Comparison of ENCODE assay signal across 8 cellular contexts in the genomic region with DNA sequence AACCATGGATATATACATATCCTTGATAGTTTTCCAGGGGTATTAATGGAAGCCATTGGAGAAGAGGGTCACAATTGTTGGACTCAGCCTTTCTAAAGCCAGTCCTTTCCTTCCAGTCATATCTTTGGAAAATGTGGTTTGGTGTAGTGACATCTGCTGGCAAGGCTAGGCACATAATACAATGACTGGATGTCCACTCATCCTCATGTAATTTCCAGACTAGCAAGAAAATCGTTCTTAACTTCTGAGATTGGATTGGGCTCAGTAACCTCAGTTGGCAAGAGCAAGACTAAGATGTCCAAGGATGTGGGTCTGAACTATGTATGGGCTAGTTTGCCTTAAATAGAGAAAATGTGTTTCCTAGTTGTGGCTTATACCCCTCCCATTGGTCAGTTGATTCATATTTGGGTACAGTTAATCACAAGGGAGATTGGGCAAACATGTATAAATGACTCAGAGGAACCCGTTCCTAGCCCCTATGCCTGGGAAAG. TPM values are rescaled to one million over a fixed set of nuclear protein-coding genes. Genes with fewer than 3 reads are reported as not detected.
DNase-seq lines count a peak whose midpoint lies in the region; ATAC-seq and TF ChIP-seq lines count a peak whose summit lies in the region.

No MANE protein-coding gene starts in this region.

- H3K4me2 ChIP-seq in KMS-11, result no peak overlapping the region
- H3K4me2 ChIP-seq in fibroblast of lung (ENCODE audit: extremely low read depth, insufficient read depth, low read length), result no peak overlapping the region
- no peak overlapping the region for H3K4me2 ChIP-seq in trophoblast cell (ENCODE audit: low read length)

- no peak overlapping the region for H4K8ac ChIP-seq in trophoblast cell (ENCODE audit: low read depth, low read length)

- H2BK120ac ChIP-seq in trophoblast cell (ENCODE audit: insufficient read depth, low read length, poor library complexity), result no peak overlapping the region

- H3K4me3 ChIP-seq in KMS-11 (IDR thresholded peaks at IDR 0.05; ENCODE audit: insufficient read depth, low read depth, low read length), result no peak overlapping the region
- H3K4me3 ChIP-seq in fibroblast of lung (replicated peaks in 1 of 4; ENCODE audit: control extremely low read depth in 1 of 4, insufficient read depth in 1 of 4, low read depth in 3 of 4, low read length in 4 of 4), result no peak overlapping the region
- no peak overlapping the region for H3K4me3 ChIP-seq in trophoblast cell (ENCODE audit: low read depth, low read length)

- no peak overlapping the region for H2BK12ac ChIP-seq in trophoblast cell (ENCODE audit: low read length)

- no peak for DNase-seq in activated CD4-positive, CD25-positive, alpha-beta regulatory T cell (lab: John Stamatoyannopoulos, UW)
- DNase-seq in SKM-1 treated with dmso at 0.1 percent for 144 hours (lab: John Stamatoyannopoulos, UW; ENCODE audit: unreplicated experiment), result peak; percentile 32
- peak; percentile 79 to 98 for DNase-seq in fibroblast of lung (ENCODE audit: low read depth in 2 of 2)
- DNase-seq in trophoblast cell, result peak; percentile 38 to 56
- DNase-seq in central memory CD4-positive, alpha-beta T cell, result no peak
- DNase-seq in UCSD-AML1 (lab: John Stamatoyannopoulos, UW; ENCODE audit: unreplicated experiment), result no peak

- no peak overlapping the region for H3K18ac ChIP-seq in trophoblast cell (ENCODE audit: low read length)

- H2AK5ac ChIP-seq in trophoblast cell (ENCODE audit: low read length), result no peak overlapping the region

- TF ChIP-seq CTCF in KMS-11 (conservative IDR thresholded peaks at IDR 0.05; ENCODE audit: low read depth, low read length) (peak; percentile 60), fibroblast of lung (conservative IDR thresholded peaks at IDR 0.05 in 1 of 2, IDR thresholded peaks at IDR 0.05 in 1 of 2; ENCODE audit: low read depth in 1 of 2, low read length in 2 of 2) (peak; percentile 56 to 71)

- H4K91ac ChIP-seq in trophoblast cell (ENCODE audit: low read depth, low read length), result no peak overlapping the region

- H3K9ac ChIP-seq in KMS-11, result no peak overlapping the region
- no peak overlapping the region for H3K9ac ChIP-seq in fibroblast of lung (ENCODE audit: insufficient read depth, low read length)
- no peak overlapping the region for H3K9ac ChIP-seq in trophoblast cell (ENCODE audit: low read length)

- peaks cover 2% of the 10 kb centered on the region for H3K79me1 ChIP-seq in trophoblast cell (ENCODE audit: low read length)

- no peak overlapping the region for H3K23ac ChIP-seq in trophoblast cell (ENCODE audit: low read length)

- H3K4me1 ChIP-seq in KMS-11 (ENCODE audit: low read depth, poor library complexity, severe bottlenecking), result peaks cover 15% of the 10 kb centered on the region
- peaks cover 8% of the 10 kb centered on the region for H3K4me1 ChIP-seq in fibroblast of lung (ENCODE audit: control insufficient read depth, extremely low read depth, insufficient read depth, low read length)
- H3K4me1 ChIP-seq in trophoblast cell (ENCODE audit: control insufficient read depth in 1 of 2, insufficient read depth in 2 of 2, low read length in 2 of 2), result peaks cover 9 to 11% of the 10 kb centered on the region in 2 experiments

- no peak overlapping the region for H3K27ac ChIP-seq in KMS-11
- H3K27ac ChIP-seq in fibroblast of lung (ENCODE audit: insufficient read depth, low read length), result no peak overlapping the region
- no peak overlapping the region for H3K27ac ChIP-seq in trophoblast cell (ENCODE audit: low read depth, low read length)

- no peak overlapping the region for H2AFZ ChIP-seq in KMS-11 (ENCODE audit: low read depth)
- H2AFZ ChIP-seq in fibroblast of lung (ENCODE audit: low read length), result no peak overlapping the region
- no peak overlapping the region for H2AFZ ChIP-seq in trophoblast cell (ENCODE audit: insufficient read depth, low read length, poor library complexity)

- H2BK5ac ChIP-seq in trophoblast cell (ENCODE audit: low read depth, low read length, poor library complexity), result no peak overlapping the region

- H3K36me3 ChIP-seq in KMS-11 (ENCODE audit: insufficient read depth) (no peaks in the 10 kb centered on the region), fibroblast of lung (ENCODE audit: control insufficient read depth, insufficient read depth, low read length) (no peaks in the 10 kb centered on the region), trophoblast cell (ENCODE audit: control insufficient read depth in 1 of 2, insufficient read depth in 2 of 2, low read length in 2 of 2) (no peaks in the 10 kb centered on the region)

- H3K27me3 ChIP-seq in KMS-11 (ENCODE audit: insufficient read depth, low read depth) (no peaks in the 10 kb centered on the region), fibroblast of lung (ENCODE audit: control insufficient read depth, insufficient read depth, low read length) (no peaks in the 10 kb centered on the region), trophoblast cell (ENCODE audit: insufficient read depth, low read length) (no peaks in the 10 kb centered on the region)

- no CpG with 5 or more reads among the region's 2 CpGs for WGBS in trophoblast cell (ENCODE audit: extremely low coverage, insufficient coverage, insufficient read length)

- H3K4ac ChIP-seq in trophoblast cell (ENCODE audit: low read depth, low read length), result no peak overlapping the region

- peak; percentile 60 to 66 for ATAC-seq in activated CD4-positive, CD25-positive, alpha-beta regulatory T cell treated with anti-CD3 and anti-CD28 coated beads, Interleukin-2, amount 50 U/mL, for 24 hours

- H3K9me3 ChIP-seq in fibroblast of lung (ENCODE audit: control insufficient read depth, insufficient read depth, low read depth, low read length), result no peaks in the 10 kb centered on the region
- H3K9me3 ChIP-seq in trophoblast cell (ENCODE audit: insufficient read depth, low read depth, low read length), result no peaks in the 10 kb centered on the region

- no peaks in the 10 kb centered on the region for H4K20me1 ChIP-seq in KMS-11 (ENCODE audit: insufficient read depth)
- no peaks in the 10 kb centered on the region for H4K20me1 ChIP-seq in fibroblast of lung (ENCODE audit: control insufficient read depth, extremely low read depth, insufficient read depth, low read length)

- H3K79me2 ChIP-seq in KMS-11 (ENCODE audit: insufficient read depth, low read depth), result no peaks in the 10 kb centered on the region
- no peaks in the 10 kb centered on the region for H3K79me2 ChIP-seq in fibroblast of lung (ENCODE audit: control insufficient read depth, insufficient read depth, low read length)
- H3K79me2 ChIP-seq in trophoblast cell (ENCODE audit: control insufficient read depth, insufficient read depth, low read length, poor library complexity), result no peaks in the 10 kb centered on the region

- H4K12ac ChIP-seq in trophoblast cell (ENCODE audit: low read depth, low read length), result no peak overlapping the region

- H3K14ac ChIP-seq in trophoblast cell (ENCODE audit: low read length), result no peak overlapping the region

RNA-seq across cellular contexts. Expression of gene KAT7, which starts 8.7 kb away (rescaled TPM):
- total RNA-seq in fibroblast of lung, result 30.3 and 35.5 TPM in 2 replicates
- polyA plus RNA-seq in fibroblast of lung, result 25.6 and 34.2 TPM in 2 replicates
- 18.1 and 24.6 TPM in 2 replicates for polyA plus RNA-seq in fibroblast of lung (2012)
- 23.9 and 60.0 TPM in 2 replicates for polyA minus RNA-seq in fibroblast of lung (ENCODE audit: low replicate concordance)
- polyA plus RNA-seq in trophoblast cell (2013), result 45.6 and 47.2 TPM in 2 replicates

RNA-seq across cellular contexts. Expression of gene FAM117A, which starts 15.8 kb away (rescaled TPM):
- 1.0 and 3.3 TPM in 2 replicates for total RNA-seq in fibroblast of lung
- 2.3 and 2.4 TPM in 2 replicates for polyA plus RNA-seq in fibroblast of lung
- polyA plus RNA-seq in fibroblast of lung (2012), result 1.8 and 2.6 TPM in 2 replicates
- polyA minus RNA-seq in fibroblast of lung (ENCODE audit: low replicate concordance), result 2.6 and 11.3 TPM in 2 replicates
- 7.7 and 7.9 TPM in 2 replicates for polyA plus RNA-seq in trophoblast cell (2013)

Comparison
In these comparisons a context has a peak if more than half of its experiments do, and no peak if none do; other contexts are left out.
1. DNase-seq: peak in SKM-1 treated with dmso at 0.1 percent for 144 hours (single experiment), fibroblast of lung (2 of 2) and trophoblast cell (2 of 2); none in activated CD4-positive, CD25-positive, alpha-beta regulatory T cell (0 of 4), central memory CD4-positive, alpha-beta T cell (single experiment) and UCSD-AML1 (single experiment).